In genomic region chr10:29712108-29712507, GRCh38 we compare ENCODE assay signal across 12 cellular contexts.
A peak's percentile ranks its signal among the peaks of the same experiment; 100 is the strongest.
DNase-seq lines count a peak whose midpoint lies in the region; ATAC-seq and TF ChIP-seq lines count a peak whose summit lies in the region.
"Had no signal": no experiment of that assay in that cellular context is flagged by ENCODE, and none has a peak within 500 bp of the region (broad histone marks: within the 10 kb centered on the region; RNA-seq: fewer than 3 reads in every experiment).

No MANE protein-coding gene starts in this region.

- H3F3A ChIP-seq in PC-9 (ENCODE audit: insufficient read depth, low read depth) = peaks cover 28% of the 10 kb centered on the region

- BruUV-seq in PC-9 (replicated peaks; lab: Mats Ljungman, UMichigan) = no TSS peak

- H3K4me3 ChIP-seq in PC-9 = no peak overlapping the region
- H3K4me3 ChIP-seq in ascending aorta = no peak overlapping the region

- H3K4me1 ChIP-seq in PC-9 (replicated peaks; ENCODE audit: insufficient read depth) (peaks cover 21% of the 10 kb centered on the region), ascending aorta (peaks cover 0 to 37% of the 10 kb centered on the region in 2 donors)

- no peaks in the 10 kb centered on the region for H3K27me3 ChIP-seq in PC-9 (ENCODE audit: insufficient read depth, low read depth)
- H3K27me3 ChIP-seq in ascending aorta = no peaks in the 10 kb centered on the region

- DNase-seq in DMS53 (lab: John Stamatoyannopoulos, UW) = peak; percentile 94
- peak; percentile 75 for DNase-seq in NCI-H1105 treated with DMSO at 0.1 percent for 48 hours (lab: John Stamatoyannopoulos, UW)
- peak; percentile 17 to 61 for DNase-seq in PC-9
- DNase-seq in left colon = no peak
- no peak for DNase-seq in ascending aorta (ENCODE audit: low spot score in 2 of 2)
- no peak for DNase-seq in activated CD4-positive, alpha-beta T cell treated with anti-CD3 and anti-CD28 coated beads, Interleukin-2, amount 50 U/mL, for 4 hours
- DNase-seq: MV-4-11; right cardiac atrium; stimulated activated CD8-positive, alpha-beta memory T cell treated with anti-CD3 and anti-CD28 coated beads, Interleukin-4, amount 100 ng/mL, for 48 hours had no signal

- TF ChIP-seq CTCF in PC-9 (conservative IDR thresholded peaks at IDR 0.05) = no peak
- no peak for TF ChIP-seq CTCF in ascending aorta (IDR thresholded peaks at IDR 0.05)

- H3K9me2 ChIP-seq in PC-9 (ENCODE audit: insufficient read depth) = no peaks in the 10 kb centered on the region

- H3K79me2 ChIP-seq in PC-9 (ENCODE audit: low read depth) = peaks cover 88% of the 10 kb centered on the region

- H3K36me3 ChIP-seq in PC-9 (ENCODE audit: low read depth) (peaks cover 7% of the 10 kb centered on the region; the same call in 1 of the 2 replicates), ascending aorta (peaks cover 0 to 4% of the 10 kb centered on the region in 2 donors)

- intact Hi-C loops in PC-9 (cut with micrococcal nuclease; ENCODE audit: unreplicated experiment) (loop anchor here (2.0 kb wide), 1 partner anchor 73 kb away; no protein-coding TSS in a partner anchor), left colon (cut with DNase I, micrococcal nuclease) (no loop called here), ascending aorta (cut with DNase I) (no loop called here)

- H3K4me2 ChIP-seq in PC-9 = no peak overlapping the region

- ATAC-seq in left colon = peak; percentile 66
- no peak for ATAC-seq in HG03342 (IDR thresholded peaks at IDR 0.05; ENCODE audit: unreplicated experiment)
- ATAC-seq in HG03135 (IDR thresholded peaks at IDR 0.05; ENCODE audit: unreplicated experiment) = no peak
- ATAC-seq: right cardiac atrium had no signal

- no peak overlapping the region for H2AFZ ChIP-seq in PC-9

- H3K9me3 ChIP-seq in PC-9 (ENCODE audit: insufficient read depth, low read depth) (no peaks in the 10 kb centered on the region), ascending aorta (no peaks in the 10 kb centered on the region)

- CTCF ChIA-PET in PC-9 (lab: Charles Lee) = no interaction called here

- H3K27ac ChIP-seq in PC-9 = no peak overlapping the region
- peak overlapping the region in 1 of 2 donors; percentile 19 for H3K27ac ChIP-seq in ascending aorta
- H3K27ac ChIP-seq: C4-2B had no signal

- no peaks in the 10 kb centered on the region; the same call in 1 of the 2 replicates for H4K20me1 ChIP-seq in PC-9 (ENCODE audit: insufficient read depth)

- POLR2A ChIA-PET in PC-9 (lab: Charles Lee; ENCODE audit: unreplicated experiment) = no interaction called here

Comparison
In these comparisons a context has a peak if more than half of its experiments do, and no peak if none do; other contexts are left out.
1. DNase-seq: peak in DMS53 (single experiment), NCI-H1105 treated with DMSO at 0.1 percent for 48 hours (single experiment) and PC-9 (2 of 2); none in left colon (0 of 2), ascending aorta (0 of 2) and activated CD4-positive, alpha-beta T cell treated with anti-CD3 and anti-CD28 coated beads, Interleukin-2, amount 50 U/mL, for 4 hours (0 of 2).